In the genomic region with DNA sequence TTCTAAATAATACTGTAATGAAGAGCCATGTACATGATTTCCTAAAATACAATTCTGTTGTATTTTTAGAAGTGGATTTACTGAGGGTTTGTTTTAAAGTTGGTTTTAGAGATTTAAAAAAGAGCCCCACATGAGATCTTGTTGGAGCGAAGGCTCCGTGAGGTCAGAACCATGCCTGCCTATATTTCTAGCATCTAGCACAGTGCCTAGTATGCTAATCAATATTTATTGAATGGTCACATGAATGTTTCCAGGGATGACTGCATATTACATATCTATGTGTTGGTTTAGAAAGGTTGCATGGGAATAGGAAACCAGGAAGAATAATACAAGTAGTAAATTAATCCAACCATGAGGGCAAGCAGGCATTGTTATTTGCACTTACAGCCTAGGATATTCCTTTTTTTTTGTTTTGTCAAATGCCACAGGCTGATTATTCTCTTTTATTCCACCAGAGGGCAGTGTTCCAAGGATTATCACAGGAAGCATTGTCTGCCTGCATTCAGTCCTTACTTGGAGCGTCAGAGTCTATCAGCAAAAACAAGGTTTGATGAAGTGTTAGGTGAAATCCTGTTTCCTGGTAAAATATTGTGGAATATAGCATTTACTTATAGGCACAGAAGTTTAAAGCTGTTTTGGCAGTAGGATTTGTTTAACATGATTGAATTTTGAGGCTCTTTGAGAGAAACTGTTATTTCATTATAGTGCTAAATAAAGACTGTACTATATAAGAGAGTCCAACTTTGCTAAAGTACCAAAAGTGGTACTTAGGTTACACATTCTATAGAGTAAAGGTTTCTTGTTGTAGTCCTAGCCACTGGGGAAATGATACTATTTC, we compare ENCODE assay signal across 8 cellular contexts. TPM values are rescaled to one million over a fixed set of nuclear protein-coding genes. Genes with fewer than 3 reads are reported as not detected.
DNase-seq lines count a peak whose midpoint lies in the region; ATAC-seq and TF ChIP-seq lines count a peak whose summit lies in the region.

No MANE protein-coding gene starts in this region.

- no peaks in the 10 kb centered on the region for H3K27me3 Mint-ChIP-seq in stimulated activated naive CD8-positive, alpha-beta T cell treated with anti-CD3 and anti-CD28 coated beads, Interleukin-15, Interleukin-2, amounts not matched to agents 100 ng/mL and 50 ng/mL, for 24 hours

- peak; percentile 96 for TF ChIP-seq CTCF in OCI-LY7 (conservative IDR thresholded peaks at IDR 0.05; ENCODE audit: low read length)

- no peaks in the 10 kb centered on the region for H3K79me2 ChIP-seq in OCI-LY7 (ENCODE audit: insufficient read depth, low read depth, low read length)

- no peak overlapping the region for H2AFZ ChIP-seq in OCI-LY7 (ENCODE audit: low read length)

- no peak overlapping the region for H3K27ac ChIP-seq in OCI-LY7 (ENCODE audit: low read depth, low read length, poor library complexity, severe bottlenecking)

- H3K4me3 Mint-ChIP-seq in stimulated activated naive CD8-positive, alpha-beta T cell treated with anti-CD3 and anti-CD28 coated beads, Interleukin-15, Interleukin-2, amounts not matched to agents 100 ng/mL and 50 ng/mL, for 24 hours: no peak overlapping the region

- H3K36me3 Mint-ChIP-seq in stimulated activated naive CD8-positive, alpha-beta T cell treated with anti-CD3 and anti-CD28 coated beads, Interleukin-15, Interleukin-2, amounts not matched to agents 100 ng/mL and 50 ng/mL, for 24 hours (ENCODE audit: low read depth): peaks cover 41% of the 10 kb centered on the region

- H4K20me1 ChIP-seq in OCI-LY7 (ENCODE audit: insufficient read depth, low read length): 0 out of 2 replicates have a peak, but pooled peaks cover 4% of the 10 kb centered on the region

- H3K27ac Mint-ChIP-seq in stimulated activated naive CD8-positive, alpha-beta T cell treated with anti-CD3 and anti-CD28 coated beads, Interleukin-15, Interleukin-2, amounts not matched to agents 100 ng/mL and 50 ng/mL, for 24 hours: peak overlapping the region; percentile 5

- in situ Hi-C loops in T47D (cut with HindIII; ENCODE audit: low pct_unique_long_range_greater_than_20kb, low sequenced_read_pairs): no loop called here

- no peak overlapping the region for H3K4me2 ChIP-seq in OCI-LY7 (ENCODE audit: low read length)

- ATAC-seq in Right ventricle myocardium inferior (peak; percentile 56), GM18511 (IDR thresholded peaks at IDR 0.05; ENCODE audit: unreplicated experiment) (no peak)

- POLR2A ChIA-PET in OCI-LY7 (lab: Charles Lee): interaction anchor here (0.7 kb wide), 1 partner anchor 192 kb away, joined by 3 read pairs; no protein-coding TSS in a partner anchor

- H3K9me2 ChIP-seq in OCI-LY7 (ENCODE audit: insufficient read depth, low read length): no peaks in the 10 kb centered on the region

- H3K4me3 ChIP-seq in OCI-LY7 (ENCODE audit: low read depth, low read length, poor library complexity, severe bottlenecking): no peak overlapping the region

- intact Hi-C loops in Right ventricle myocardium inferior (cut with DNase I): no loop called here
- intact Hi-C loops in cardiac septum (cut with DNase I): loop anchor here (5.0 kb wide), 1 partner anchor 139 kb away; no protein-coding TSS in a partner anchor
- intact Hi-C loops in OCI-LY7 (cut with micrococcal nuclease; ENCODE audit: unreplicated experiment): loop anchor here (1.0 kb wide), 1 partner anchor 810 kb away; no protein-coding TSS in a partner anchor

- peaks cover 6% of the 10 kb centered on the region for H3K4me1 ChIP-seq in OCI-LY7 (ENCODE audit: insufficient read depth, low read length, poor library complexity, severe bottlenecking)

- H3K36me3 ChIP-seq in OCI-LY7 (ENCODE audit: insufficient read depth, low read length): peaks cover 67% of the 10 kb centered on the region

- no peaks in the 10 kb centered on the region for H3K9me3 ChIP-seq in OCI-LY7 (ENCODE audit: low read length)

- no TSS peak for BruUV-seq in OCI-LY7 (replicated peaks; lab: Mats Ljungman, UMichigan)

- peaks cover 16% of the 10 kb centered on the region for H3K4me1 Mint-ChIP-seq in stimulated activated naive CD8-positive, alpha-beta T cell treated with anti-CD3 and anti-CD28 coated beads, Interleukin-15, Interleukin-2, amounts not matched to agents 100 ng/mL and 50 ng/mL, for 24 hours (ENCODE audit: low read depth)

- no peaks in the 10 kb centered on the region for H3K9me3 Mint-ChIP-seq in stimulated activated naive CD8-positive, alpha-beta T cell treated with anti-CD3 and anti-CD28 coated beads, Interleukin-15, Interleukin-2, amounts not matched to agents 100 ng/mL and 50 ng/mL, for 24 hours

- CTCF ChIA-PET in OCI-LY7 (lab: Charles Lee; ENCODE audit: unreplicated experiment): no interaction called here

- DNase-seq in Right ventricle myocardium inferior (ENCODE audit: missing footprints) (no peak), cardiac septum (ENCODE audit: low spot score) (no peak), KG1 (lab: John Stamatoyannopoulos, UW) (peak; percentile 44), OCI-LY7 (ENCODE audit: low spot score) (peak; percentile 72), T47D (ENCODE audit: low read depth in 1 of 2, low spot score in 1 of 2) (peak; percentile 16 to 65), iris pigment epithelial cell (ENCODE audit: low read depth) (peak; percentile 77)

RNA-seq across cellular contexts. Expression of a gene that starts 46.8 kb away (rescaled TPM):
- total RNA-seq in Right ventricle myocardium inferior (12.3 TPM), cardiac septum (16.5 TPM), OCI-LY7 (2022) (22.3 and 27.7 TPM in 2 replicates)
- total RNA-seq in OCI-LY7 (2014; rRNA removed; shearing (Covaris generic)): 28.9 and 50.5 TPM in 2 replicates

Comparison
In these comparisons a context has a peak if more than half of its experiments do, and no peak if none do; other contexts are left out.
1. DNase-seq: peak in KG1 (single experiment), OCI-LY7 (single experiment), T47D (2 of 2) and iris pigment epithelial cell (single experiment); none in Right ventricle myocardium inferior (single experiment) and cardiac septum (single experiment).